8 cellular contexts compared by ENCODE assay signal in the genomic region with DNA sequence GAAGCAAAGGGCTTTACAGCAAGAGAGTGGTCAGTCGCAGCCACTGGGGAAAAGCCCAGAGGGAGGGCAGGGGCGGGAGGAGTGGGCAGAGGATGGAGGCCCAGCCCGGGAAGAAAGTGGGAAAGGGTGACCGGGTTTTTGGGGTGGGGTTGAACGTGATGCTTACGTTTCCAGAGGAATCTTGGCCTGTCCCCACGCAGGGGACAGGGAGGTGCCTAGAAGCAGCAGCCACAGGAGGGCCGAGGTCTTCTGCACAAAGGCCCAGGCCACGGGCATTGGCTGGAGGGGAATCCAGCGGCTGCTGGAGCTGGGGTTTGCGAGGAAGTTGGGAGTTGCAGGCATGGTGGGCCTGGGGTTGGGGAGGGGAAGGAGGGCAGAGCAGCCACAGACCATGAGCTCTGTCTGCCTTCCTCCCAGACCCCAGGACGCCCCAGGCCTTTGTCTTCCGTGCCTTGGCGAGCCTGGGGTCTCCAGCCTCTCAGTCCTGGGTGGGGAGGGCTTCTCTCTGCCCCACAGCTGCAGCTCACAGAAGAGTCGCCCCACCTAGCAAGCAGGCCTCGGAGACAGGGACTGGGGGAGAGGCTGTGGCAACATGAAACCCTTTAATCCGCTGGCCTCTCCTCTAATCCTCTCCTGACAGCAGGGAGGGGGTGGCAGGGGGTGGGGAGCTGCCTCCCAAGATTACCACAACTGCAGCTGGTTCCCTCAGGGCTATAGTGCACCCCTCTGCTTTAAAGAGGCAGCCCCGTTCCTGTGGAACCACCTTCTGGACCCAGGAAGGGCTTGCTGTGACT. TPM values are rescaled to one million over a fixed set of nuclear protein-coding genes. Genes with fewer than 3 reads are reported as not detected.
DNase-seq lines count a peak whose midpoint lies in the region; ATAC-seq and TF ChIP-seq lines count a peak whose summit lies in the region.

A gene with protein sequence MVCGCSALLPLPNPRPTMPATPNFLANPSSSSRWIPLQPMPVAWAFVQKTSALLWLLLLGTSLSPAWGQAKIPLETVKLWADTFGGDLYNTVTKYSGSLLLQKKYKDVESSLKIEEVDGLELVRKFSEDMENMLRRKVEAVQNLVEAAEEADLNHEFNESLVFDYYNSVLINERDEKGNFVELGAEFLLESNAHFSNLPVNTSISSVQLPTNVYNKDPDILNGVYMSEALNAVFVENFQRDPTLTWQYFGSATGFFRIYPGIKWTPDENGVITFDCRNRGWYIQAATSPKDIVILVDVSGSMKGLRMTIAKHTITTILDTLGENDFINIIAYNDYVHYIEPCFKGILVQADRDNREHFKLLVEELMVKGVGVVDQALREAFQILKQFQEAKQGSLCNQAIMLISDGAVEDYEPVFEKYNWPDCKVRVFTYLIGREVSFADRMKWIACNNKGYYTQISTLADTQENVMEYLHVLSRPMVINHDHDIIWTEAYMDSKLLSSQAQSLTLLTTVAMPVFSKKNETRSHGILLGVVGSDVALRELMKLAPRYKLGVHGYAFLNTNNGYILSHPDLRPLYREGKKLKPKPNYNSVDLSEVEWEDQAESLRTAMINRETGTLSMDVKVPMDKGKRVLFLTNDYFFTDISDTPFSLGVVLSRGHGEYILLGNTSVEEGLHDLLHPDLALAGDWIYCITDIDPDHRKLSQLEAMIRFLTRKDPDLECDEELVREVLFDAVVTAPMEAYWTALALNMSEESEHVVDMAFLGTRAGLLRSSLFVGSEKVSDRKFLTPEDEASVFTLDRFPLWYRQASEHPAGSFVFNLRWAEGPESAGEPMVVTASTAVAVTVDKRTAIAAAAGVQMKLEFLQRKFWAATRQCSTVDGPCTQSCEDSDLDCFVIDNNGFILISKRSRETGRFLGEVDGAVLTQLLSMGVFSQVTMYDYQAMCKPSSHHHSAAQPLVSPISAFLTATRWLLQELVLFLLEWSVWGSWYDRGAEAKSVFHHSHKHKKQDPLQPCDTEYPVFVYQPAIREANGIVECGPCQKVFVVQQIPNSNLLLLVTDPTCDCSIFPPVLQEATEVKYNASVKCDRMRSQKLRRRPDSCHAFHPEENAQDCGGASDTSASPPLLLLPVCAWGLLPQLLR (minus strand): TSS at position 572 of the 794 bp plus-strand sequence. CDS start 179 bp downstream, at position 393.

- DNase-seq in GF-D8 (lab: John Stamatoyannopoulos, UW) (peak; percentile 54), NCI-H524 (lab: John Stamatoyannopoulos, UW) (peak; percentile 92 to 94), esophagus squamous epithelium (lab: John Stamatoyannopoulos, UW) (no peak), retina (peak; percentile 65), PC-3 (no peak)
- no peak for DNase-seq in activated CD4-positive, alpha-beta T cell treated with anti-CD3 and anti-CD28 coated beads, Interleukin-2, amount 50 U/mL, for 4 hours

- H3K27me3 ChIP-seq in esophagus squamous epithelium (peaks cover 0 to 10% (median 0%) of the 10 kb centered on the region in 4 donors), PC-3 (ENCODE audit: low read length) (0 out of 2 replicates have a peak, but pooled peaks cover 11% of the 10 kb centered on the region)

- H3K4me3 ChIP-seq in esophagus squamous epithelium (peak within 1 kb of the TSS in 3 of 4 donors; percentile 13 to 47 (median 29)), PC-3 (ENCODE audit: low read length) (no peak within 1 kb of the TSS)

- no peak within 1 kb of the TSS for H3K9ac ChIP-seq in PC-3 (ENCODE audit: low read length)

- H2AFZ ChIP-seq in PC-3 (ENCODE audit: low read length) = no peak within 1 kb of the TSS

- CTCF ChIA-PET in PC-3 (lab: Charles Lee) = no interaction called here

- POLR2A ChIA-PET in PC-3 (lab: Charles Lee; ENCODE audit: unreplicated experiment) = no interaction called here

- intact Hi-C loops in esophagus squamous epithelium (cut with DNase I) (no loop called here), PC-3 (cut with micrococcal nuclease) (no loop called here)

- ATAC-seq in PC-3 = no peak
- ATAC-seq in HG03457 (IDR thresholded peaks at IDR 0.05; ENCODE audit: unreplicated experiment) = no peak
- no peak for ATAC-seq in GM18511 (IDR thresholded peaks at IDR 0.05; ENCODE audit: unreplicated experiment)

- H3K79me2 ChIP-seq in PC-3 (ENCODE audit: low read length) = no peaks in the 10 kb centered on the region

- no peak for TF ChIP-seq CTCF in esophagus squamous epithelium (IDR thresholded peaks at IDR 0.05)
- no peak for TF ChIP-seq CTCF in PC-3 (conservative IDR thresholded peaks at IDR 0.05; ENCODE audit: low read depth, low read length)

- no TSS peak for BruUV-seq in PC-3 (replicated peaks; lab: Mats Ljungman, UMichigan)

- H3K9me2 ChIP-seq in PC-3 (replicated peaks; ENCODE audit: low read length) = no peaks in the 10 kb centered on the region

- no peak for TF ChIP-seq POLR2A in esophagus squamous epithelium (IDR thresholded peaks at IDR 0.05)

- H3K27ac ChIP-seq in esophagus squamous epithelium (peak within 1 kb of the TSS in 3 of 4 donors; percentile 58 to 76 (median 65)), PC-3 (ENCODE audit: low read length) (no peak within 1 kb of the TSS)

- WGBS in esophagus squamous epithelium, 2 donors = 49 to 71% methylated on average over 9 to 11 of the region's 18 CpGs

- no peaks in the 10 kb centered on the region for H3F3A ChIP-seq in PC-3 (ENCODE audit: low read length, unreplicated experiment)

- no peak within 1 kb of the TSS for H3K4me2 ChIP-seq in PC-3 (ENCODE audit: low read length)

- H4K20me1 ChIP-seq in PC-3 (ENCODE audit: low read length) = no peaks in the 10 kb centered on the region

- H3K9me3 ChIP-seq in esophagus squamous epithelium = no peaks in the 10 kb centered on the region
- no peaks in the 10 kb centered on the region for H3K9me3 ChIP-seq in PC-3 (ENCODE audit: low read length)

- H3K4me1 ChIP-seq in esophagus squamous epithelium (peaks cover 0 to 8% (median 0%) of the 10 kb centered on the region in 3 donors), PC-3 (ENCODE audit: insufficient read depth, low read length) (no peaks in the 10 kb centered on the region)

- H3K36me3 ChIP-seq in esophagus squamous epithelium = no peaks in the 10 kb centered on the region
- H3K36me3 ChIP-seq in PC-3 (ENCODE audit: low read depth, low read length) = no peaks in the 10 kb centered on the region

RNA-seq across cellular contexts. Expression of the gene that starts here (rescaled TPM):
- total RNA-seq in esophagus squamous epithelium (1 to 10 TPM in 2 of 4 donors, under 1 TPM in 2; 0.27 to 3.1 (median 0.92) TPM), PC-3 (2014; rRNA removed) (not detected in 2 replicates)

Comparison
In these comparisons a context has a peak if more than half of its experiments do, and no peak if none do; other contexts are left out.
1. DNase-seq: peak in GF-D8 (single experiment), NCI-H524 (2 of 2) and retina (single experiment); none in esophagus squamous epithelium (single experiment), PC-3 (single experiment) and activated CD4-positive, alpha-beta T cell treated with anti-CD3 and anti-CD28 coated beads, Interleukin-2, amount 50 U/mL, for 4 hours (0 of 2).